1 cellular context compared by ENCODE assay signal in genomic region chr17:65371702-65372101, GRCh38.
TF ChIP-seq lines count a peak whose summit lies in the region.

No MANE protein-coding gene starts in this region.

TF ChIP-seq in HepG2, 621 proteins besides CTCF, POLR2A, EP300 and RAD21:
- TF ChIP-seq MXD4 (CRISPR knock-in tag; IDR thresholded peaks at IDR 0.05) (no peak), RNF2 (conservative IDR thresholded peaks at IDR 0.05; ENCODE audit: low read depth) (no peak), SNAPC2 (CRISPR knock-in tag; IDR thresholded peaks at IDR 0.05) (no peak), ZNF530 (CRISPR knock-in tag; IDR thresholded peaks at IDR 0.05; ENCODE audit: low read depth) (no peak), PRDM4 (CRISPR knock-in tag; IDR thresholded peaks at IDR 0.05; ENCODE audit: borderline replicate concordance) (no peak), ATM (IDR thresholded peaks at IDR 0.05; ENCODE audit: borderline replicate concordance) (no peak), ZNF235 (CRISPR knock-in tag; IDR thresholded peaks at IDR 0.05; ENCODE audit: borderline replicate concordance) (no peak), ZNF703 (CRISPR knock-in tag; IDR thresholded peaks at IDR 0.05; ENCODE audit: borderline replicate concordance) (no peak), ZNF616 (CRISPR knock-in tag; IDR thresholded peaks at IDR 0.05; ENCODE audit: low read depth) (no peak), ZFY (CRISPR knock-in tag; IDR thresholded peaks at IDR 0.05) (no peak), ZNF17 (CRISPR knock-in tag; IDR thresholded peaks at IDR 0.05) (no peak), ZNF570 (CRISPR knock-in tag; IDR thresholded peaks at IDR 0.05; ENCODE audit: borderline replicate concordance) (no peak)
- TF ChIP-seq, protein P1, sequence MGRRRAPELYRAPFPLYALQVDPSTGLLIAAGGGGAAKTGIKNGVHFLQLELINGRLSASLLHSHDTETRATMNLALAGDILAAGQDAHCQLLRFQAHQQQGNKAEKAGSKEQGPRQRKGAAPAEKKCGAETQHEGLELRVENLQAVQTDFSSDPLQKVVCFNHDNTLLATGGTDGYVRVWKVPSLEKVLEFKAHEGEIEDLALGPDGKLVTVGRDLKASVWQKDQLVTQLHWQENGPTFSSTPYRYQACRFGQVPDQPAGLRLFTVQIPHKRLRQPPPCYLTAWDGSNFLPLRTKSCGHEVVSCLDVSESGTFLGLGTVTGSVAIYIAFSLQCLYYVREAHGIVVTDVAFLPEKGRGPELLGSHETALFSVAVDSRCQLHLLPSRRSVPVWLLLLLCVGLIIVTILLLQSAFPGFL (CRISPR knock-in tag; IDR thresholded peaks at IDR 0.05) = no peak
